Comparison of ENCODE assay signal across 18 cellular contexts in genomic region chr6:46674410-46674809, GRCh38. TPM values are rescaled to one million over a fixed set of nuclear protein-coding genes. Genes with fewer than 3 reads are reported as not detected.
DNase-seq lines count a peak whose midpoint lies in the region; ATAC-seq and TF ChIP-seq lines count a peak whose summit lies in the region.
"Had no signal": no experiment of that assay in that cellular context is flagged by ENCODE, and none has a peak within 500 bp of the region (broad histone marks: within the 10 kb centered on the region; RNA-seq: fewer than 3 reads in every experiment).

No MANE protein-coding gene starts in this region.

- H3K4me2 ChIP-seq in DOHH2 (ENCODE audit: low read length), result peak overlapping the region; percentile 41
- no peak overlapping the region for H3K4me2 ChIP-seq in GM23338

- H3K9me3 ChIP-seq in DOHH2 (ENCODE audit: control insufficient read depth, insufficient read depth, low read length), result no peaks in the 10 kb centered on the region
- H3K9me3 ChIP-seq: Caco-2 had no signal

- intact Hi-C loops in sciatic nerve (cut with DNase I), result no loop called here

- H3K27me3 Mint-ChIP-seq in type B pancreatic cell, result no peaks in the 10 kb centered on the region
- peaks cover 1% of the 10 kb centered on the region for H3K27me3 Mint-ChIP-seq in GM23338 (ENCODE audit: insufficient read depth, low read depth, poor library complexity)
- H3K27me3 Mint-ChIP-seq: CD4-positive, alpha-beta T cell had no signal

- H4K20me1 ChIP-seq in DOHH2 (ENCODE audit: control insufficient read depth, insufficient read depth, low read depth, low read length), result no peaks in the 10 kb centered on the region
- no peaks in the 10 kb centered on the region for H4K20me1 ChIP-seq in GM23338 (replicated peaks; ENCODE audit: insufficient read depth)

- H3K9me2 ChIP-seq in DOHH2 (replicated peaks; ENCODE audit: control insufficient read depth, low read length), result no peaks in the 10 kb centered on the region
- no peaks in the 10 kb centered on the region for H3K9me2 ChIP-seq in GM23338 (ENCODE audit: insufficient read depth)

- TF ChIP-seq CTCF in DOHH2 (IDR thresholded peaks at IDR 0.05; ENCODE audit: low read depth, low read length, poor library complexity, severe bottlenecking), result no peak
- no peak for TF ChIP-seq CTCF in type B pancreatic cell (conservative IDR thresholded peaks at IDR 0.05)
- no peak for TF ChIP-seq CTCF in GM23338 (conservative IDR thresholded peaks at IDR 0.05; ENCODE audit: low read depth in 2 of 2)

- peaks cover 63% of the 10 kb centered on the region for H3K36me3 ChIP-seq in DOHH2 (ENCODE audit: control insufficient read depth, low read length)
- H3K36me3 ChIP-seq in GM23338 (ENCODE audit: insufficient read depth), result no peaks in the 10 kb centered on the region

- ATAC-seq in sciatic nerve (no peak), GM23338 (no peak)
- ATAC-seq: HepG2 had no signal

- H3K4me1 Mint-ChIP-seq in type B pancreatic cell (ENCODE audit: unreplicated experiment) (no peaks in the 10 kb centered on the region), GM23338 (peaks cover 8% of the 10 kb centered on the region; the same call in 2 of the 3 replicates)

- H3F3A ChIP-seq in DOHH2 (ENCODE audit: control insufficient read depth, insufficient read depth), result no peaks in the 10 kb centered on the region
- H3F3A ChIP-seq in GM23338 (replicated peaks; ENCODE audit: low read depth), result no peaks in the 10 kb centered on the region

- no peaks in the 10 kb centered on the region for H3K79me2 ChIP-seq in DOHH2 (ENCODE audit: control insufficient read depth, low read length)
- no peaks in the 10 kb centered on the region for H3K79me2 ChIP-seq in GM23338 (replicated peaks; ENCODE audit: insufficient read depth)

- in situ Hi-C loops in SK-MEL-5 (cut with HindIII; ENCODE audit: low pct_unique_long_range_greater_than_20kb, low sequenced_read_pairs), result no loop called here

- no peak overlapping the region for H2AFZ ChIP-seq in GM23338

- H3K4me1 ChIP-seq in DOHH2 (ENCODE audit: control insufficient read depth, low read length) (peaks cover 45% of the 10 kb centered on the region), GM23338 (ENCODE audit: insufficient read depth) (no peaks in the 10 kb centered on the region; the same call in 1 of the 2 replicates)
- H3K4me1 ChIP-seq: Caco-2 had no signal

- H3K9me3 Mint-ChIP-seq in type B pancreatic cell (no peaks in the 10 kb centered on the region), GM23338 (no peaks in the 10 kb centered on the region)
- H3K9me3 Mint-ChIP-seq: CD4-positive, alpha-beta T cell; H9; IgD-negative memory B cell had no signal

- no peak overlapping the region for H3K4me3 Mint-ChIP-seq in type B pancreatic cell
- no peak overlapping the region for H3K4me3 Mint-ChIP-seq in GM23338
- H3K4me3 Mint-ChIP-seq: CD4-positive, alpha-beta T cell; H9; IgD-negative memory B cell had no signal

- H3K27ac ChIP-seq in DOHH2 (ENCODE audit: low read depth, low read length), result no peak overlapping the region
- H3K27ac ChIP-seq in GM23338 (ENCODE audit: low read depth), result no peak overlapping the region
- H3K27ac ChIP-seq: C4-2B had no signal

- no peak overlapping the region for H3K27ac Mint-ChIP-seq in type B pancreatic cell
- no peak overlapping the region for H3K27ac Mint-ChIP-seq in GM23338
- H3K27ac Mint-ChIP-seq: CD4-positive, alpha-beta T cell; H9; IgD-negative memory B cell had no signal

- peak overlapping the region; percentile 11; the same call in 1 of the 2 replicates for H3K4me3 ChIP-seq in DOHH2 (ENCODE audit: low read length)
- H3K4me3 ChIP-seq in GM23338, result no peak overlapping the region

- H3K36me3 Mint-ChIP-seq in type B pancreatic cell (no peaks in the 10 kb centered on the region), GM23338 (ENCODE audit: low read depth) (no peaks in the 10 kb centered on the region)
- H3K36me3 Mint-ChIP-seq: IgD-negative memory B cell had no signal

- H3K27me3 ChIP-seq in DOHH2 (ENCODE audit: control insufficient read depth, low read length) (no peaks in the 10 kb centered on the region), GM23338 (ENCODE audit: insufficient read depth) (no peaks in the 10 kb centered on the region)

- DNase-seq in SK-MEL-5 (ENCODE audit: low read depth, low spot score) (peak; percentile 53), foreskin melanocyte (peak; percentile 89), putamen (ENCODE audit: low spot score) (peak; percentile 11), glomerular visceral epithelial cell (ENCODE audit: extremely low spot score) (no peak), type B pancreatic cell (ENCODE audit: extremely low spot score, unreplicated experiment) (no peak), sciatic nerve (ENCODE audit: low spot score) (no peak), GM23338 (ENCODE audit: low spot score) (no peak)
- DNase-seq: ACHN; Caco-2; CD4-positive, alpha-beta T cell; GDM1; H9 had no signal

TF ChIP-seq in GM23338, 12 proteins besides CTCF, POLR2A, EP300 and RAD21:
- TF ChIP-seq, protein P1, sequence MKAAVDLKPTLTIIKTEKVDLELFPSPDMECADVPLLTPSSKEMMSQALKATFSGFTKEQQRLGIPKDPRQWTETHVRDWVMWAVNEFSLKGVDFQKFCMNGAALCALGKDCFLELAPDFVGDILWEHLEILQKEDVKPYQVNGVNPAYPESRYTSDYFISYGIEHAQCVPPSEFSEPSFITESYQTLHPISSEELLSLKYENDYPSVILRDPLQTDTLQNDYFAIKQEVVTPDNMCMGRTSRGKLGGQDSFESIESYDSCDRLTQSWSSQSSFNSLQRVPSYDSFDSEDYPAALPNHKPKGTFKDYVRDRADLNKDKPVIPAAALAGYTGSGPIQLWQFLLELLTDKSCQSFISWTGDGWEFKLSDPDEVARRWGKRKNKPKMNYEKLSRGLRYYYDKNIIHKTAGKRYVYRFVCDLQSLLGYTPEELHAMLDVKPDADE (IDR thresholded peaks at IDR 0.05), result no peak
- no peak for TF ChIP-seq POLR2AphosphoS5 (IDR thresholded peaks at IDR 0.05; ENCODE audit: low read depth)

RNA-seq across cellular contexts. Expression of gene TDRD6, which starts 13.3 kb away (rescaled TPM):
- 0.05 TPM in 1 of 2 replicates, not detected in the other for total RNA-seq in SK-MEL-5 (2014; rRNA removed; shearing (Covaris generic))
- not detected in 2 replicates for polyA plus RNA-seq in SK-MEL-5 (2015; cell fraction: cytosol; rRNA removed)
- polyA plus RNA-seq in SK-MEL-5 (2015; cell fraction: nucleus; rRNA removed), result 0.19 and 0.39 TPM in 2 replicates
- 0.19 and 0.38 TPM in 2 replicates for total RNA-seq in type B pancreatic cell (ENCODE audit: low replicate concordance)
- total RNA-seq in sciatic nerve, result 1.9 TPM
- 0.14 TPM in 1 of 2 replicates, not detected in the other for total RNA-seq in GM23338 (2014; rRNA removed; shearing (Covaris generic))
- polyA plus RNA-seq in GM23338 (2016; fragmentation: Nextera tagmentation; extraction: Ambion mirVana), result 0.10 and 0.24 TPM in 2 replicates
- total RNA-seq: Caco-2; CD4-positive, alpha-beta T cell; Daoy; HepG2 had no signal
- polyA plus RNA-seq: BJ, HepG2, IgD-negative memory B cell had no signal

RNA-seq across cellular contexts. Expression of gene SLC25A27, which starts 21.6 kb away (rescaled TPM):
- total RNA-seq in SK-MEL-5 (2014; rRNA removed; shearing (Covaris generic)), result 2.1 and 6.5 TPM in 2 replicates
- 0.63 and 1.2 TPM in 2 replicates for polyA plus RNA-seq in SK-MEL-5 (2015; cell fraction: cytosol; rRNA removed)
- polyA plus RNA-seq in SK-MEL-5 (2015; cell fraction: nucleus; rRNA removed), result 204 and 214 TPM in 2 replicates
- total RNA-seq in type B pancreatic cell (ENCODE audit: low replicate concordance) (8.7 and 18.1 TPM in 2 replicates), sciatic nerve (49.0 TPM)
- total RNA-seq in GM23338 (2014; rRNA removed; shearing (Covaris generic)), result 11.8 and 16.2 TPM in 2 replicates
- 6.0 and 8.5 TPM in 2 replicates for polyA plus RNA-seq in GM23338 (2016; fragmentation: Nextera tagmentation; extraction: Ambion mirVana)
- polyA plus RNA-seq: IgD-negative memory B cell had no signal

RNA-seq across cellular contexts. Expression of gene CYP39A1, which starts 21.8 kb away (rescaled TPM):
- total RNA-seq in SK-MEL-5 (2014; rRNA removed; shearing (Covaris generic)), result 0.34 and 0.56 TPM in 2 replicates
- 0.20 and 1.1 TPM in 2 replicates for polyA plus RNA-seq in SK-MEL-5 (2015; cell fraction: cytosol; rRNA removed)
- polyA plus RNA-seq in SK-MEL-5 (2015; cell fraction: nucleus; rRNA removed), result 1.1 and 1.6 TPM in 2 replicates
- total RNA-seq in type B pancreatic cell (ENCODE audit: low replicate concordance) (4.8 and 6.7 TPM in 2 replicates), sciatic nerve (8.3 TPM)
- total RNA-seq in GM23338 (2014; rRNA removed; shearing (Covaris generic)), result 1.8 and 3.5 TPM in 2 replicates
- 1.5 and 2.2 TPM in 2 replicates for polyA plus RNA-seq in GM23338 (2016; fragmentation: Nextera tagmentation; extraction: Ambion mirVana)
- total RNA-seq: Caco-2; CD4-positive, alpha-beta T cell; HepG2 had no signal
- polyA plus RNA-seq: BJ, IgD-negative memory B cell had no signal

Comparison
In these comparisons a context has a peak if more than half of its experiments do, and no peak if none do; other contexts are left out.
1. DNase-seq: peak in SK-MEL-5 (single experiment), foreskin melanocyte (single experiment) and putamen (single experiment); none in glomerular visceral epithelial cell (single experiment), type B pancreatic cell (single experiment), sciatic nerve (single experiment) and GM23338 (single experiment).